ENCODE assay signal across 11 cellular contexts in the genomic region with DNA sequence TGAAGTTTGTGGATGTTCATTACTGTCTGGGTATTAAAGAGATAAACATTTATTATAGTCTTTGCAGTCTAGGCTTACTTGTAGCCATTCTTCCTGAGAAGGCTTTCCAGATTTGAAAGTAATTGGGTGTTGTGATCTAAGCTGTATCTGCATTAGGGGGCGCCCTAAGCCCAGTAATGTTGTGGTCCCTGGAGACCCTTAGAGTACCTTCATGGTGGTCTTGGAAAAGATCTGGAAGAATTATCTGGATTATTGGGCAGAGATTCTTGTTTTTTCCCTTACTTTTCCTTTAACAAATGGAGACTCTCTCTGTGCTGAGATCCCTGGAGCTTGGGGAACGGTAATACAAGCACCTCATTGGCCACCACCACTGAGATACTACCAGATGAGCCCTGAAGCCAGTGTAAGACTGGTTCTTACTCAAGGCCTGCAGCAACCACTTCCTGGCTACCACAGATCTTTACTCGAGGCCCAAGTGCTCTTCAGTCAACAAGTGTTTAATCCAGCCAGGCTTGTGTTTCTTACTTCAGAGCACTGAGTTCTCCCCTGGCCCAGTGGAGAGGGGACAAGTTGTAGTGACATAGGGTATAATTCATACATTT.
DNase-seq lines count a peak whose midpoint lies in the region; ATAC-seq and TF ChIP-seq lines count a peak whose summit lies in the region.
"Had no signal": no experiment of that assay in that cellular context is flagged by ENCODE, and none has a peak within 500 bp of the region (broad histone marks: within the 10 kb centered on the region; RNA-seq: fewer than 3 reads in every experiment).

No MANE protein-coding gene starts in this region.

- H3K9me3 ChIP-seq in hepatocyte (ENCODE audit: low read depth), result no peaks in the 10 kb centered on the region

- TF ChIP-seq CTCF in fibroblast of the aortic adventitia (IDR thresholded peaks at IDR 0.05; ENCODE audit: insufficient read depth, low read length) (peak; percentile 24), hepatocyte (IDR thresholded peaks at IDR 0.05; ENCODE audit: poor library complexity) (no peak)

- ATAC-seq in GM21825 (IDR thresholded peaks at IDR 0.05; ENCODE audit: unreplicated experiment) (no peak), GM21529 (IDR thresholded peaks at IDR 0.05; ENCODE audit: unreplicated experiment) (no peak)

- H2AFZ ChIP-seq in hepatocyte, result no peak overlapping the region

- no peaks in the 10 kb centered on the region for H3K9me2 ChIP-seq in hepatocyte (replicated peaks; ENCODE audit: insufficient read depth)

- H3K27me3 ChIP-seq in hepatocyte, result no peaks in the 10 kb centered on the region

- no peaks in the 10 kb centered on the region for H3K79me2 ChIP-seq in hepatocyte

- no peaks in the 10 kb centered on the region for H3K36me3 ChIP-seq in hepatocyte (replicated peaks; ENCODE audit: insufficient read depth, low read depth)

- no peak overlapping the region for H3K4me2 ChIP-seq in hepatocyte

- no peaks in the 10 kb centered on the region for H4K20me1 ChIP-seq in hepatocyte (ENCODE audit: insufficient read depth, poor library complexity, severe bottlenecking)

- H3K4me3 ChIP-seq in fibroblast of the aortic adventitia (ENCODE audit: low read depth, low read length), result no peak overlapping the region
- H3K4me3 ChIP-seq in hepatocyte, result no peak overlapping the region

- WGBS in hepatocyte (ENCODE audit: low lambda C conversion rate, missing lambda C conversion rate), result 45% methylated on average over 3 of the region's 3 CpGs

- DNase-seq in stimulated activated CD4-positive, alpha-beta T cell treated with anti-CD3 and anti-CD28 coated beads, Interleukin-15, amount 100 ng/mL, for 24 hours, result peak; percentile 7
- DNase-seq in stimulated activated CD4-positive, alpha-beta T cell treated with anti-CD3 and anti-CD28 coated beads, Interleukin-4, amount 100 ng/mL, for 1 hour, result no peak
- DNase-seq in RPMI7951 (ENCODE audit: low read depth) (peak; percentile 63), fibroblast of the aortic adventitia (ENCODE audit: low read depth) (peak; percentile 24), NCI-H1436 (lab: John Stamatoyannopoulos, UW) (no peak), hepatocyte (ENCODE audit: low spot score) (no peak)
- DNase-seq: GOT3, islet precursor cell had no signal

- H3K27ac ChIP-seq in hepatocyte, result no peak overlapping the region
- H3K27ac ChIP-seq: C4-2B had no signal

- H3K4me1 ChIP-seq in hepatocyte (ENCODE audit: insufficient read depth), result no peaks in the 10 kb centered on the region

Comparison
In these comparisons a context has a peak if more than half of its experiments do, and no peak if none do; other contexts are left out.
1. DNase-seq: peak in stimulated activated CD4-positive, alpha-beta T cell treated with anti-CD3 and anti-CD28 coated beads, Interleukin-15, amount 100 ng/mL, for 24 hours (single experiment), RPMI7951 (single experiment) and fibroblast of the aortic adventitia (single experiment); none in stimulated activated CD4-positive, alpha-beta T cell treated with anti-CD3 and anti-CD28 coated beads, Interleukin-4, amount 100 ng/mL, for 1 hour (single experiment), NCI-H1436 (single experiment) and hepatocyte (single experiment).